In genomic region chr2:219596954-219597551, GRCh38 we compare ENCODE assay signal across 8 cellular contexts. TPM values are rescaled to one million over a fixed set of nuclear protein-coding genes. Genes with fewer than 3 reads are reported as not detected.
DNase-seq lines count a peak whose midpoint lies in the region; ATAC-seq and TF ChIP-seq lines count a peak whose summit lies in the region.

No MANE protein-coding gene starts in this region.

- peak overlapping the region; percentile 85 for H3K4me3 ChIP-seq in HL-60 (replicated peaks; ENCODE audit: insufficient read depth, low read length)
- peak overlapping the region; percentile 96 for H3K4me3 ChIP-seq in iPS-18a (ENCODE audit: low read length)

- H3K27ac ChIP-seq in HL-60 (replicated peaks) (peak overlapping the region; percentile 84), iPS-18a (ENCODE audit: low read length) (peak overlapping the region; percentile 94)

- TF ChIP-seq CTCF in HL-60 (IDR thresholded peaks at IDR 0.05; ENCODE audit: insufficient read depth, low read length): no peak

- H3K27me3 ChIP-seq in HL-60 (ENCODE audit: insufficient read depth, poor library complexity, severe bottlenecking): no peaks in the 10 kb centered on the region
- H3K27me3 ChIP-seq in iPS-18a (ENCODE audit: control insufficient read depth, insufficient read depth, low read length): no peaks in the 10 kb centered on the region

- ATAC-seq in GM19043 (IDR thresholded peaks at IDR 0.05; ENCODE audit: low read depth, unreplicated experiment): peak; percentile 1
- no peak for ATAC-seq in activated naive CD8-positive, alpha-beta T cell treated with anti-CD3 and anti-CD28 coated beads, Interleukin-2, amount 10 ng/mL, durations not matched to agents 7 days and 5 days (ENCODE audit: low read depth)
- ATAC-seq in stimulated activated effector memory CD8-positive, alpha-beta T cell treated with anti-CD3 and anti-CD28 coated beads, Interleukin-12 subunit alpha, Interleukin-12 subunit beta, amount 100 ng/mL, for 72 hours: no peak
- ATAC-seq in GM21381 (IDR thresholded peaks at IDR 0.05; ENCODE audit: unreplicated experiment): no peak

- peak overlapping the region; percentile 95 for H3K9ac ChIP-seq in iPS-18a (ENCODE audit: low read length)

- peak overlapping the region; percentile 89 for H3K4me3 Mint-ChIP-seq in activated naive CD8-positive, alpha-beta T cell treated with anti-CD3 and anti-CD28 coated beads, Interleukin-2, amount 10 ng/mL, durations not matched to agents 7 days and 5 days
- peak overlapping the region; percentile 86 for H3K4me3 Mint-ChIP-seq in stimulated activated effector memory CD8-positive, alpha-beta T cell treated with anti-CD3 and anti-CD28 coated beads, Interleukin-12 subunit alpha, Interleukin-12 subunit beta, amount 100 ng/mL, for 72 hours

- no peaks in the 10 kb centered on the region for H3K36me3 ChIP-seq in iPS-18a (ENCODE audit: control insufficient read depth, low read depth, low read length)

- no peaks in the 10 kb centered on the region for H3K9me3 Mint-ChIP-seq in activated naive CD8-positive, alpha-beta T cell treated with anti-CD3 and anti-CD28 coated beads, Interleukin-2, amount 10 ng/mL, durations not matched to agents 7 days and 5 days
- no peaks in the 10 kb centered on the region for H3K9me3 Mint-ChIP-seq in stimulated activated effector memory CD8-positive, alpha-beta T cell treated with anti-CD3 and anti-CD28 coated beads, Interleukin-12 subunit alpha, Interleukin-12 subunit beta, amount 100 ng/mL, for 72 hours

- DNase-seq in AG08395 (ENCODE audit: low spot score) (peak; percentile 13), HL-60 (ENCODE audit: low read depth in 1 of 2, low spot score in 1 of 2) (peak in 1 of 2 experiments; percentile 15), activated gamma-delta T cell (lab: John Stamatoyannopoulos, UW) (no peak)
- DNase-seq in activated naive CD8-positive, alpha-beta T cell treated with anti-CD3 and anti-CD28 coated beads, Interleukin-2, amount 10 ng/mL, durations not matched to agents 7 days and 5 days: no peak
- no peak for DNase-seq in stimulated activated effector memory CD8-positive, alpha-beta T cell treated with anti-CD3 and anti-CD28 coated beads, Interleukin-12 subunit alpha, Interleukin-12 subunit beta, amount 100 ng/mL, for 72 hours (ENCODE audit: low spot score in 2 of 2)

- peaks cover 4% of the 10 kb centered on the region for H3K27me3 Mint-ChIP-seq in activated naive CD8-positive, alpha-beta T cell treated with anti-CD3 and anti-CD28 coated beads, Interleukin-2, amount 10 ng/mL, durations not matched to agents 7 days and 5 days

- H3K36me3 Mint-ChIP-seq in activated naive CD8-positive, alpha-beta T cell treated with anti-CD3 and anti-CD28 coated beads, Interleukin-2, amount 10 ng/mL, durations not matched to agents 7 days and 5 days: no peaks in the 10 kb centered on the region
- H3K36me3 Mint-ChIP-seq in stimulated activated effector memory CD8-positive, alpha-beta T cell treated with anti-CD3 and anti-CD28 coated beads, Interleukin-12 subunit alpha, Interleukin-12 subunit beta, amount 100 ng/mL, for 72 hours: peaks cover 20% of the 10 kb centered on the region

- no peaks in the 10 kb centered on the region for H3K9me3 ChIP-seq in iPS-18a (ENCODE audit: control insufficient read depth, low read depth, low read length)

- peak overlapping the region; percentile 89 for H3K27ac Mint-ChIP-seq in activated naive CD8-positive, alpha-beta T cell treated with anti-CD3 and anti-CD28 coated beads, Interleukin-2, amount 10 ng/mL, durations not matched to agents 7 days and 5 days
- H3K27ac Mint-ChIP-seq in stimulated activated effector memory CD8-positive, alpha-beta T cell treated with anti-CD3 and anti-CD28 coated beads, Interleukin-12 subunit alpha, Interleukin-12 subunit beta, amount 100 ng/mL, for 72 hours: peak overlapping the region; percentile 93

- H3K4me1 Mint-ChIP-seq in activated naive CD8-positive, alpha-beta T cell treated with anti-CD3 and anti-CD28 coated beads, Interleukin-2, amount 10 ng/mL, durations not matched to agents 7 days and 5 days: peaks cover 23% of the 10 kb centered on the region
- H3K4me1 Mint-ChIP-seq in stimulated activated effector memory CD8-positive, alpha-beta T cell treated with anti-CD3 and anti-CD28 coated beads, Interleukin-12 subunit alpha, Interleukin-12 subunit beta, amount 100 ng/mL, for 72 hours: peaks cover 23% of the 10 kb centered on the region

- POLR2A ChIA-PET in activated naive CD8-positive, alpha-beta T cell treated with anti-CD3 and anti-CD28 coated beads, Interleukin-2, amount 10 ng/mL, durations not matched to agents 7 days and 5 days (lab: Charles Lee): interaction anchor here (0.5 to 2.0 kb wide), 7 partner anchors 12 to 209 kb away, joined by 3 to 7 read pairs (median 5); partner anchors contain the start of genes CHPF, DNPEP, GMPPA and TMEM198

- H3K4me1 ChIP-seq in iPS-18a (ENCODE audit: control insufficient read depth, low read depth, low read length): peaks cover 14% of the 10 kb centered on the region

RNA-seq across cellular contexts. Expression of gene STK11IP, which starts 0.6 kb away (rescaled TPM):
- 10 to 100 TPM; 36.3 to 37.5 TPM for total RNA-seq in activated naive CD8-positive, alpha-beta T cell treated with anti-CD3 and anti-CD28 coated beads, Interleukin-2, amount 10 ng/mL, durations not matched to agents 7 days and 5 days

RNA-seq across cellular contexts. Expression of gene INHA, which starts 24.9 kb away (rescaled TPM):
- not detected for total RNA-seq in activated naive CD8-positive, alpha-beta T cell treated with anti-CD3 and anti-CD28 coated beads, Interleukin-2, amount 10 ng/mL, durations not matched to agents 7 days and 5 days

RNA-seq across cellular contexts. Expression of gene OBSL1, which starts 25.7 kb away (rescaled TPM):
- not detected for total RNA-seq in activated naive CD8-positive, alpha-beta T cell treated with anti-CD3 and anti-CD28 coated beads, Interleukin-2, amount 10 ng/mL, durations not matched to agents 7 days and 5 days

RNA-seq across cellular contexts. Expression of gene SLC4A3, which starts 30.4 kb away (rescaled TPM):
- total RNA-seq in activated naive CD8-positive, alpha-beta T cell treated with anti-CD3 and anti-CD28 coated beads, Interleukin-2, amount 10 ng/mL, durations not matched to agents 7 days and 5 days: not detected

RNA-seq across cellular contexts. Expression of gene TMEM198, which starts 53.2 kb away (rescaled TPM):
- total RNA-seq in activated naive CD8-positive, alpha-beta T cell treated with anti-CD3 and anti-CD28 coated beads, Interleukin-2, amount 10 ng/mL, durations not matched to agents 7 days and 5 days: 1 to 10 TPM in 1 of 2 experiments, under 1 TPM in 1; 0.85 to 1.1 TPM
